Comparison of ENCODE assay signal across 16 cellular contexts in the genomic region with DNA sequence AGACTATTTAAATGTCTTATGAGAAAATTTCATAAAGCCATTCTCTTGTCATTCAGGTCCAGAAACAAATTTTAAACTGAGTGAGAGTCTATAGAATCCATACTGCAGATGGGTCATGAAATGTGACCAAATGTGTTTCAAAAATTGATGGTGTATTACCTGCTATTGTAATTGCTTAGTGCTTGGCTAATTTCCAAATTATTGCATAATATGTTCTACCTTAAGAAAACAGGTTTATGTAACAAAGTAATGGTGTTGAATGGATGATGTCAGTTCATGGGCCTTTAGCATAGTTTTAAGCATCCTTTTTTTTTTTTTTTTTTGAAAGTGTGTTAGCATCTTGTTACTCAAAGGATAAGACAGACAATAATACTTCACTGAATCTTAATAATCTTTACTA. TPM values are rescaled to one million over a fixed set of nuclear protein-coding genes. Genes with fewer than 3 reads are reported as not detected.
A peak's percentile ranks its signal among the peaks of the same experiment; 100 is the strongest.
DNase-seq lines count a peak whose midpoint lies in the region; ATAC-seq, FAIRE-seq and TF ChIP-seq lines count a peak whose summit lies in the region.
"Had no signal": no experiment of that assay in that cellular context is flagged by ENCODE, and none has a peak within 500 bp of the region (broad histone marks: within the 10 kb centered on the region; RNA-seq: fewer than 3 reads in every experiment).

No MANE protein-coding gene starts in this region.

- TF ChIP-seq CTCF in heart left ventricle (IDR thresholded peaks at IDR 0.05) (no peak), K562 (IDR thresholded peaks at IDR 0.05 in 2 of 3, conservative IDR thresholded peaks at IDR 0.05 in 1 of 3; ENCODE audit: insufficient read depth in 2 of 3, low read depth in 1 of 3, low read length in 3 of 3) (no peak), glutamatergic neuron (IDR thresholded peaks at IDR 0.05; ENCODE audit: partially characterized antibody, unreplicated experiment) (no peak), upper lobe of right lung (IDR thresholded peaks at IDR 0.05) (no peak), GM13976 (IDR thresholded peaks at IDR 0.05; ENCODE audit: borderline replicate concordance, control extremely low read depth, extremely low read depth, insufficient read depth, missing control alignments) (no peak)

- no peak for ATAC-seq in heart left ventricle
- no peak for ATAC-seq in left ventricle myocardium superior
- no peak for ATAC-seq in K562
- ATAC-seq in upper lobe of right lung, result no peak
- ATAC-seq in GM18867 (IDR thresholded peaks at IDR 0.05; ENCODE audit: unreplicated experiment), result no peak
- ATAC-seq in T-helper 17 cell, result no peak
- ATAC-seq: HCT116; stimulated activated memory B cell treated with anti-CD40 and anti-IgM and Interleukin-4, amounts not matched to agents 10 μg/mL and 1 μg/mL and 100 μg/mL, for 72 hours; WTC11 had no signal

- FAIRE-seq in K562 (lab: Jason Lieb, UNC), result peak; percentile 49

- H3K36me3 Mint-ChIP-seq in glutamatergic neuron (ENCODE audit: unreplicated experiment) (peaks cover 6% of the 10 kb centered on the region), T-helper 17 cell (ENCODE audit: low read depth) (peaks cover 4% of the 10 kb centered on the region)

- POLR2A ChIA-PET in K562 (lab: Yijun Ruan, JAX), result no interaction called here

- no peak overlapping the region for H3K27ac Mint-ChIP-seq in glutamatergic neuron (ENCODE audit: unreplicated experiment)
- H3K27ac Mint-ChIP-seq in T-helper 17 cell, result no peak overlapping the region
- H3K27ac Mint-ChIP-seq: stimulated activated memory B cell treated with anti-CD40 and anti-IgM and Interleukin-4, amounts not matched to agents 10 μg/mL and 1 μg/mL and 100 μg/mL, for 72 hours; WTC11 had no signal

- no peaks in the 10 kb centered on the region for H3K9me1 ChIP-seq in K562 (ENCODE audit: control insufficient read depth, insufficient read depth, low read length)

- H3K27me3 ChIP-seq in heart left ventricle (peaks cover 0 to 2% (median 0%) of the 10 kb centered on the region in 9 donors), K562 (ENCODE audit: control insufficient read depth in 2 of 2, insufficient read depth in 2 of 2, low read length in 2 of 2) (peaks cover 0 to 5% of the 10 kb centered on the region in 2 experiments; a peak in 1 of 5 replicates), upper lobe of right lung (peaks cover 4% of the 10 kb centered on the region)

- no peak overlapping the region for H3K4me2 ChIP-seq in K562 (ENCODE audit: insufficient read depth, low read length)

- intact Hi-C loops in heart left ventricle (cut with DNase I), result loop anchor here in 1 of 10 donors (10.0 kb wide), 1 partner anchor 1077 kb away; no protein-coding TSS in a partner anchor
- intact Hi-C loops in left ventricle myocardium superior (cut with micrococcal nuclease), result loop anchor here (10.0 kb wide), 1 partner anchor 557 kb away; no protein-coding TSS in a partner anchor
- intact Hi-C loops in K562 (cut with micrococcal nuclease), result no loop called here
- intact Hi-C loops in upper lobe of right lung (cut with DNase I), result no loop called here

- peaks cover 19% of the 10 kb centered on the region for H3K9me3 Mint-ChIP-seq in glutamatergic neuron (ENCODE audit: unreplicated experiment)
- H3K9me3 Mint-ChIP-seq: stimulated activated memory B cell treated with anti-CD40 and anti-IgM and Interleukin-4, amounts not matched to agents 10 μg/mL and 1 μg/mL and 100 μg/mL, for 72 hours; WTC11 had no signal

- peaks cover 12% of the 10 kb centered on the region for H3K4me1 Mint-ChIP-seq in glutamatergic neuron (ENCODE audit: low read depth, unreplicated experiment)
- peaks cover 12% of the 10 kb centered on the region for H3K4me1 Mint-ChIP-seq in T-helper 17 cell

- no peaks in the 10 kb centered on the region for H3K79me2 ChIP-seq in K562 (ENCODE audit: control insufficient read depth, insufficient read depth, low read length)

- TF ChIP-seq POLR2A in heart left ventricle (IDR thresholded peaks at IDR 0.05), result no peak
- TF ChIP-seq POLR2A in K562 (conservative IDR thresholded peaks at IDR 0.05), result no peak

- H3K4me1 ChIP-seq in heart left ventricle, result peaks cover 0 to 22% (median 5%) of the 10 kb centered on the region in 12 donors
- peaks cover 0 to 17% of the 10 kb centered on the region in 2 experiments; a peak in 2 of 5 replicates for H3K4me1 ChIP-seq in K562 (replicated peaks in 1 of 2; ENCODE audit: control insufficient read depth in 2 of 2, insufficient read depth in 2 of 2, low read length in 2 of 2)
- H3K4me1 ChIP-seq in upper lobe of right lung, result no peaks in the 10 kb centered on the region

- H3K36me3 ChIP-seq in heart left ventricle (peaks cover 0 to 15% (median 0%) of the 10 kb centered on the region in 9 donors), K562 (ENCODE audit: control insufficient read depth, insufficient read depth, low read length) (no peaks in the 10 kb centered on the region), upper lobe of right lung (no peaks in the 10 kb centered on the region)

- DNase-seq in heart left ventricle (no peak), left ventricle myocardium superior (no peak), K562 (ENCODE audit: extremely low read depth in 1 of 4, low spot score in 3 of 4) (no peak), glutamatergic neuron (no peak), upper lobe of right lung (no peak), T-helper 17 cell (no peak), GM13976 (ENCODE audit: low spot score) (no peak)
- DNase-seq: activated T-cell treated with anti-CD3 and anti-CD28 coated beads for 4 hours; effector CD8-positive, alpha-beta T cell; hippocampal formation; NCI-H1092; NCI-H526 treated with DMSO at 0.1 percent for 48 hours had no signal

- H3K4me3 Mint-ChIP-seq in glutamatergic neuron (ENCODE audit: unreplicated experiment) (peak overlapping the region; percentile 98), T-helper 17 cell (no peak overlapping the region)
- H3K4me3 Mint-ChIP-seq: stimulated activated memory B cell treated with anti-CD40 and anti-IgM and Interleukin-4, amounts not matched to agents 10 μg/mL and 1 μg/mL and 100 μg/mL, for 72 hours; WTC11 had no signal

- H3K9ac ChIP-seq in K562 (ENCODE audit: insufficient read depth in 1 of 2, low read depth in 2 of 2, low read length in 2 of 2), result no peak overlapping the region

- H3K27me3 Mint-ChIP-seq in glutamatergic neuron (ENCODE audit: unreplicated experiment), result peaks cover 17% of the 10 kb centered on the region
- peaks cover 28% of the 10 kb centered on the region for H3K27me3 Mint-ChIP-seq in T-helper 17 cell
- H3K27me3 Mint-ChIP-seq: stimulated activated memory B cell treated with anti-CD40 and anti-IgM and Interleukin-4, amounts not matched to agents 10 μg/mL and 1 μg/mL and 100 μg/mL, for 72 hours had no signal

- no peaks in the 10 kb centered on the region for H4K20me1 ChIP-seq in K562 (replicated peaks; ENCODE audit: control insufficient read depth, insufficient read depth, low read length)

- H2AFZ ChIP-seq in K562 (ENCODE audit: low read depth, low read length), result no peak overlapping the region

- no peaks in the 10 kb centered on the region for H3K9me3 ChIP-seq in heart left ventricle
- H3K9me3 ChIP-seq in K562 (replicated peaks; ENCODE audit: control insufficient read depth, insufficient read depth, low read depth, low read length), result no peaks in the 10 kb centered on the region
- no peaks in the 10 kb centered on the region for H3K9me3 ChIP-seq in upper lobe of right lung
- H3K9me3 ChIP-seq in T-helper 17 cell (ENCODE audit: control insufficient read depth, low read length, poor library complexity, severe bottlenecking), result peaks cover 3% of the 10 kb centered on the region

- H3K27ac ChIP-seq in heart left ventricle (peak overlapping the region in 7 of 12 donors; percentile 4 to 96 (median 89)), K562 (ENCODE audit: extremely low read depth, low read depth, low read length) (no peak overlapping the region), upper lobe of right lung (peak overlapping the region; percentile 4)

- H3K4me3 ChIP-seq in heart left ventricle (peak overlapping the region in 3 of 12 donors; percentile 67 to 72 (median 71)), K562 (no peak overlapping the region), upper lobe of right lung (peak overlapping the region; percentile 78)

- BruUV-seq in K562 (replicated peaks; lab: Mats Ljungman, UMichigan), result no TSS peak

- no peak for TF ChIP-seq EP300 in K562 (IDR thresholded peaks at IDR 0.05; ENCODE audit: low read length)

- in situ Hi-C loops in K562 (cut with MboI), result no loop called here
- in situ Hi-C loops in GM13976 (cut with MboI; ENCODE audit: low sequenced_read_pairs, unreplicated experiment), result no loop called here

- CTCF ChIA-PET in K562 (lab: Yijun Ruan, JAX; ENCODE audit: low intra/inter-chr PET ratio), result no interaction called here

- no peak for TF ChIP-seq RAD21 in K562 (CRISPR knock-in tag; conservative IDR thresholded peaks at IDR 0.05 in 1 of 2, IDR thresholded peaks at IDR 0.05 in 1 of 2)

TF ChIP-seq in K562, 482 proteins besides CTCF, POLR2A, EP300 and RAD21 (continues in another document):
- TF ChIP-seq CEBPG (CRISPR knock-in tag; IDR thresholded peaks at IDR 0.05) (no peak), CEBPG (tag; conservative IDR thresholded peaks at IDR 0.05 in 1 of 2, IDR thresholded peaks at IDR 0.05 in 1 of 2) (peak in 1 of 2 experiments; percentile 50; a peak in 1 of 4 replicates)

RNA-seq across cellular contexts. Expression of gene MARCKS, which starts 5.0 kb away (rescaled TPM):
- total RNA-seq in heart left ventricle, result 10 to 100 TPM; 11.0 to 93.3 (median 20.0) TPM
- 10 to 100 TPM in 1 of 2 donors, 1 to 10 TPM in 1; 5.1 to 10.4 TPM for polyA plus RNA-seq in heart left ventricle
- 25.4 TPM for total RNA-seq in left ventricle myocardium superior
- total RNA-seq in K562 (2011; cell fraction: chromatin; rRNA removed; ENCODE audit: low replicate concordance), result 0.09 TPM in 1 of 2 replicates, not detected in the other
- total RNA-seq in K562 (2011; cell fraction: nucleolus; rRNA removed), result under 0.01 TPM in 1 of 2 replicates, not detected in the other
- 0.15 and 0.23 TPM in 2 replicates for total RNA-seq in K562 (2011; cell fraction: nucleoplasm; rRNA removed)
- 1.9 and 2.5 TPM in 2 replicates for total RNA-seq in K562 (2014; rRNA removed)
- 0.98 and 1.2 TPM in 2 replicates for total RNA-seq in K562 (2014; rRNA removed; fragmentation: Illumina TruSeq; extraction: Trizol)
- 0.68 and 0.69 TPM in 2 replicates for total RNA-seq in K562 (2015; rRNA removed; fragmentation: Illumina TruSeq; extraction: Trizol)
- total RNA-seq in K562 (2021), result 2.7 and 2.9 TPM in 2 replicates
- polyA plus RNA-seq in K562 (2011; rRNA removed), result 0.09 and 0.15 TPM in 2 replicates
- 0.06 and 0.07 TPM in 2 replicates for polyA plus RNA-seq in K562 (2011; cell fraction: cytosol; rRNA removed)
- 0.06 and 0.07 TPM in 2 replicates for polyA plus RNA-seq in K562 (2011; cell fraction: nucleus; rRNA removed)
- 1.4 and 6.3 TPM in 2 replicates for polyA plus RNA-seq in K562 (2012)
- polyA plus RNA-seq in K562 (2014; fragmentation: Illumina TruSeq; extraction: Trizol), result 0.89 and 0.91 TPM in 2 replicates
- 1 to 10 TPM; 1.0 to 1.9 TPM for polyA plus RNA-seq in K562 (2014; fragmentation: Nextera tagmentation; extraction: Ambion mirVana)
- 1.1 and 1.7 TPM in 2 replicates for polyA plus RNA-seq in K562 (2014; rRNA removed)
- 0.03 and 0.07 TPM in 2 replicates for polyA minus RNA-seq in K562 (2011; rRNA and poly(A)+ RNA removed)
- polyA minus RNA-seq in K562 (2011; cell fraction: cytosol; rRNA and poly(A)+ RNA removed), result not detected in 2 replicates
- 0.11 TPM in 1 of 2 replicates, not detected in the other for polyA minus RNA-seq in K562 (2011; cell fraction: nucleus; rRNA and poly(A)+ RNA removed)
- total RNA-seq in glutamatergic neuron (ENCODE audit: unreplicated experiment), result 442 TPM
- 73.4 TPM for total RNA-seq in upper lobe of right lung
- 1 to 10 TPM in 1 of 2 donors, under 1 TPM in 1; 0.68 to 4.0 TPM for total RNA-seq in T-helper 17 cell
